Comparison of ENCODE assay signal across 25 cellular contexts in genomic region chr12:38137287-38137686, GRCh38.
A peak's percentile ranks its signal among the peaks of the same experiment; 100 is the strongest.
DNase-seq lines count a peak whose midpoint lies in the region; ATAC-seq, FAIRE-seq and TF ChIP-seq lines count a peak whose summit lies in the region.
"Had no signal": no experiment of that assay in that cellular context is flagged by ENCODE, and none has a peak within 500 bp of the region (broad histone marks: within the 10 kb centered on the region; RNA-seq: fewer than 3 reads in every experiment).

No MANE protein-coding gene starts in this region.

- H3K9me3 ChIP-seq in mammary epithelial cell (replicated peaks; ENCODE audit: insufficient read depth, low read length) (no peaks in the 10 kb centered on the region), breast epithelium (no peaks in the 10 kb centered on the region), kidney (ENCODE audit: control insufficient read depth in 1 of 2, low read length in 2 of 2) (no peaks in the 10 kb centered on the region)
- H3K9me3 ChIP-seq: BE2C, BLaER1 had no signal

- dilution Hi-C loops in mammary epithelial cell (cut with HindIII; ENCODE audit: low sequenced_read_pairs): no loop called here

- H3K27me3 ChIP-seq in mammary epithelial cell (ENCODE audit: insufficient read depth, low read length): no peaks in the 10 kb centered on the region
- H3K27me3 ChIP-seq in breast epithelium: no peaks in the 10 kb centered on the region
- H3K27me3 ChIP-seq: BLaER1 had no signal

- H3K79me2 ChIP-seq in mammary epithelial cell (ENCODE audit: insufficient read depth, low read length): no peaks in the 10 kb centered on the region

- BruUV-seq in mammary epithelial cell (replicated peaks; lab: Mats Ljungman, UMichigan): no TSS peak

- intact Hi-C loops in mammary epithelial cell (cut with micrococcal nuclease): loop anchor here (10.0 kb wide), 2 partner anchors 148 to 768 kb away; partner anchors contain the start of gene CPNE8
- intact Hi-C loops in breast epithelium (cut with DNase I; ENCODE audit: low total_unique reads): no loop called here
- intact Hi-C loops in kidney (cut with DNase I): loop anchor here (10.0 kb wide), 1 partner anchor 178 kb away; the partner anchor contains the start of gene ALG10B

- peak overlapping the region; percentile 100 for H2AFZ ChIP-seq in mammary epithelial cell (ENCODE audit: low read depth, low read length)

- H3K36me3 ChIP-seq in mammary epithelial cell (ENCODE audit: insufficient read depth, low read length) (no peaks in the 10 kb centered on the region), breast epithelium (no peaks in the 10 kb centered on the region), kidney (ENCODE audit: control insufficient read depth in 1 of 2, insufficient read depth in 2 of 2, low read length in 2 of 2) (no peaks in the 10 kb centered on the region)
- H3K36me3 ChIP-seq: BE2C, BLaER1 had no signal

- H3K4me3 ChIP-seq in mammary epithelial cell (replicated peaks in 1 of 3; ENCODE audit: insufficient read depth in 1 of 3, low read depth in 2 of 3, low read length in 3 of 3): no peak overlapping the region
- no peak overlapping the region for H3K4me3 ChIP-seq in breast epithelium
- no peak overlapping the region for H3K4me3 ChIP-seq in kidney (ENCODE audit: low read length in 2 of 2)
- H3K4me3 ChIP-seq: BLaER1, GM12878 had no signal

- ATAC-seq in GM18502 (IDR thresholded peaks at IDR 0.05; ENCODE audit: poor library complexity, unreplicated experiment): no peak
- ATAC-seq: GM12878 had no signal

- no peak for FAIRE-seq in kidney (lab: Jason Lieb, UNC)
- FAIRE-seq: A204.1, GM12878, GM12892, GM19239 had no signal

- DNase-seq in mammary epithelial cell (no peak), breast epithelium (ENCODE audit: low spot score in 2 of 2) (no peak), kidney (peak; percentile 36), mesenteric fat pad (ENCODE audit: low spot score) (peak; percentile 55), NCI-H524 treated with DMSO at 0.1 percent for 48 hours (lab: John Stamatoyannopoulos, UW) (no peak)
- DNase-seq: 8988T; ACHN; BE2C; C1 segment of cervical spinal cord; CD4-positive, alpha-beta memory T cell; CD4-positive, CD25-positive, alpha-beta regulatory T cell; CD8-positive, alpha-beta memory T cell; COR-L47; DMS 273 treated with DMSO at 0.1 percent for 48 hours; DMS153; DMS79; DND-41; EL; GDM1 had no signal

- TF ChIP-seq POLR2A in breast epithelium (IDR thresholded peaks at IDR 0.05): no peak

- H3K4me1 ChIP-seq in mammary epithelial cell (ENCODE audit: insufficient read depth, low read length) (no peaks in the 10 kb centered on the region), breast epithelium (no peaks in the 10 kb centered on the region), kidney (ENCODE audit: control insufficient read depth in 1 of 2, insufficient read depth in 1 of 2, low read depth in 1 of 2, low read length in 2 of 2) (peaks cover 0 to 2% of the 10 kb centered on the region in 2 donors)
- H3K4me1 ChIP-seq: BE2C, BLaER1 had no signal

- H4K20me1 ChIP-seq in mammary epithelial cell (ENCODE audit: insufficient read depth, low read length): no peaks in the 10 kb centered on the region
- H4K20me1 ChIP-seq: BLaER1 had no signal

- in situ Hi-C loops in mammary epithelial cell (cut with MboI; ENCODE audit: low sequenced_read_pairs in 2 of 2): loop anchor here in 1 of 2 donors (5.0 kb wide), 1 partner anchor 180 kb away; the partner anchor contains the start of gene ALG10B

- TF ChIP-seq CTCF in mammary epithelial cell (conservative IDR thresholded peaks at IDR 0.05 in 1 of 2, IDR thresholded peaks at IDR 0.05 in 1 of 2; ENCODE audit: extremely low read depth in 1 of 2, insufficient read depth in 1 of 2, low read depth in 1 of 2, low read length in 2 of 2) (no peak), breast epithelium (IDR thresholded peaks at IDR 0.05) (no peak), kidney (IDR thresholded peaks at IDR 0.05; ENCODE audit: borderline replicate concordance, extremely low read depth, insufficient read depth) (no peak)

- no peak overlapping the region for H3K9ac ChIP-seq in mammary epithelial cell (ENCODE audit: insufficient read depth, low read length)
- H3K9ac ChIP-seq in kidney (ENCODE audit: low read length in 2 of 2): no peak overlapping the region
- H3K9ac ChIP-seq: BLaER1 had no signal

- 95% methylated on average over 9 of the region's 12 CpGs for WGBS in mammary epithelial cell (ENCODE audit: low coverage, missing lambda C conversion rate)

- no peak overlapping the region for H3K27ac ChIP-seq in mammary epithelial cell (ENCODE audit: insufficient read depth, low read depth, low read length)
- H3K27ac ChIP-seq in breast epithelium: no peak overlapping the region
- H3K27ac ChIP-seq in kidney (ENCODE audit: low read depth in 2 of 2, low read length in 2 of 2): no peak overlapping the region
- H3K27ac ChIP-seq: BLaER1 had no signal

- CTCF ChIA-PET in mammary epithelial cell (lab: Charles Lee; ENCODE audit: low non-redundant PET): no interaction called here

- no peak overlapping the region for H3K4me2 ChIP-seq in mammary epithelial cell (ENCODE audit: insufficient read depth, low read depth, low read length)
- H3K4me2 ChIP-seq: BLaER1 had no signal

Comparison
In these comparisons a context has a peak if more than half of its experiments do, and no peak if none do; other contexts are left out.
1. DNase-seq: peak in kidney (single experiment) and mesenteric fat pad (single experiment); none in mammary epithelial cell (single experiment), breast epithelium (0 of 2) and NCI-H524 treated with DMSO at 0.1 percent for 48 hours (single experiment).